In the genomic region with DNA sequence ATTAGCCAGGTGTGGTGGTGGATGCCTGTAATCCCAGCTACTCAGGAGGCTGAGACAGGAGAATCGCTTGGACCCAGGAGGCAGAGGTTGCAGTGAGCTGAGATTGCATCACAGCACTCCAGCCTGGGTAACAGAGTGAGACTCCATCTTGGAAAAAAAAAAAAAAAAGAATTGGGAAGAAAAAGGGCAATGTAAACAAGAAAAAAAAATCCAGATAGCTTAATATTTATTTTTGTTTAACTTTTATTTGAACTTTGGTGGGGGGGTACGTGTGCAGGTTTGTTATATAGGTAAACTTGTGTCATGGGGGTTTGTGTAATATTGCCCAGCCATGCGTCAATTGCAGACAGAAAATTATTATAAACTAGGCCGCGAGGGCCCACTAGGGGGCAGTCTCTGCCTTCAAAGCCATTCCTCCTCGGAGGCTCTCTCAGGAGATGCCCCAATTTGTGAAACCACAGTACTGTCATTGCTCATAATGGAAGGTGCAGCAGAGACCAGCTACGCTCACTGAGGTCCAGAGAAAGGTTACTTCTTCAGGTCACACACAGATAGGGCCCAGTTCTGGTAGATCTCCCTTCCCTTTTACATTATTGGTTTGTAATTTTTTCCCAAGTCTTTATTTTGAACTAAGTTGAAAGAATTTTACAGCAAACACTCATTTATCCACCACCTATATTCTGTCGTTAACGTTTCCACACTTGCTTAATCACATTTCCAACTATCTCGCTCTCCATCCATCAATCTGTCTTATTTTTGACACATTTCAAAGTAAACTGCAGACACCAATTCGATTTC, we compare ENCODE assay signal across 8 cellular contexts.
DNase-seq lines count a peak whose midpoint lies in the region; ATAC-seq and TF ChIP-seq lines count a peak whose summit lies in the region.

No MANE protein-coding gene starts in this region.

- peaks cover 5% of the 10 kb centered on the region for H3K36me3 Mint-ChIP-seq in activated CD4-positive, alpha-beta memory T cell treated with anti-CD3 and anti-CD28 coated beads, Interleukin-2, amount 10 ng/mL, durations not matched to agents 7 days and 5 days (ENCODE audit: low read depth)
- H3K36me3 Mint-ChIP-seq in endodermal cell (ENCODE audit: low read depth), result no peaks in the 10 kb centered on the region

- ATAC-seq in HG03066 (IDR thresholded peaks at IDR 0.05; ENCODE audit: low read depth, unreplicated experiment) (peak; percentile 54), mucosa of descending colon (peak; percentile 79), GM21737 (IDR thresholded peaks at IDR 0.05; ENCODE audit: unreplicated experiment) (no peak)

- H3K4me3 ChIP-seq in endodermal cell (ENCODE audit: low read length), result no peak overlapping the region
- no peak overlapping the region for H3K4me3 ChIP-seq in mucosa of descending colon

- no peaks in the 10 kb centered on the region for H3K9me3 Mint-ChIP-seq in activated CD4-positive, alpha-beta memory T cell treated with anti-CD3 and anti-CD28 coated beads, Interleukin-2, amount 10 ng/mL, durations not matched to agents 7 days and 5 days
- H3K9me3 Mint-ChIP-seq in endodermal cell, result no peaks in the 10 kb centered on the region

- H3K9ac ChIP-seq in endodermal cell (ENCODE audit: extremely low read depth, low read length, poor library complexity, severe bottlenecking), result no peak overlapping the region

- H3K27me3 Mint-ChIP-seq in activated CD4-positive, alpha-beta memory T cell treated with anti-CD3 and anti-CD28 coated beads, Interleukin-2, amount 10 ng/mL, durations not matched to agents 7 days and 5 days, result no peaks in the 10 kb centered on the region
- H3K27me3 Mint-ChIP-seq in endodermal cell (ENCODE audit: insufficient read depth), result peaks cover 10% of the 10 kb centered on the region

- CTCF ChIA-PET in activated CD4-positive, alpha-beta memory T cell treated with anti-CD3 and anti-CD28 coated beads, Interleukin-2, amount 10 ng/mL, durations not matched to agents 7 days and 5 days (lab: Charles Lee), result interaction anchor here (0.6 to 3.1 kb wide), 23 partner anchors 11 to 693 kb away, joined by 3 to 43 read pairs (median 4); a partner anchor contains a TSS

- no peaks in the 10 kb centered on the region for H3K27me3 ChIP-seq in endodermal cell (ENCODE audit: control insufficient read depth, insufficient read depth, low read length, poor library complexity, severe bottlenecking)

- no peak overlapping the region for H3K27ac Mint-ChIP-seq in activated CD4-positive, alpha-beta memory T cell treated with anti-CD3 and anti-CD28 coated beads, Interleukin-2, amount 10 ng/mL, durations not matched to agents 7 days and 5 days
- no peak overlapping the region for H3K27ac Mint-ChIP-seq in endodermal cell

- H3K36me3 ChIP-seq in endodermal cell (ENCODE audit: control insufficient read depth, insufficient read depth, low read length) (no peaks in the 10 kb centered on the region), mucosa of descending colon (ENCODE audit: low read depth) (no peaks in the 10 kb centered on the region)

- peak; percentile 26 for DNase-seq in GM04504 (ENCODE audit: low read depth)
- peak; percentile 28 for DNase-seq in NCI-H774 (lab: John Stamatoyannopoulos, UW)
- peak; percentile 82 for DNase-seq in activated CD4-positive, alpha-beta memory T cell treated with anti-CD3 and anti-CD28 coated beads, Interleukin-2, amount 10 ng/mL, durations not matched to agents 7 days and 5 days
- peak; percentile 91 for DNase-seq in endodermal cell
- DNase-seq in mucosa of descending colon, result peak in 2 of 3 donors; percentile 71 to 85
- DNase-seq in stimulated activated CD8-positive, alpha-beta memory T cell treated with anti-CD3 and anti-CD28 coated beads, Interleukin-4, amount 100 ng/mL, for 48 hours, result peak; percentile 91

- peaks cover 7% of the 10 kb centered on the region for H3K4me1 Mint-ChIP-seq in activated CD4-positive, alpha-beta memory T cell treated with anti-CD3 and anti-CD28 coated beads, Interleukin-2, amount 10 ng/mL, durations not matched to agents 7 days and 5 days
- peaks cover 2% of the 10 kb centered on the region for H3K4me1 Mint-ChIP-seq in endodermal cell

- H3K27ac ChIP-seq in endodermal cell (ENCODE audit: low read depth, low read length), result no peak overlapping the region

- H3K4me1 ChIP-seq in endodermal cell (ENCODE audit: control insufficient read depth, insufficient read depth, low read length) (no peaks in the 10 kb centered on the region), mucosa of descending colon (ENCODE audit: low read depth) (no peaks in the 10 kb centered on the region)

- POLR2A ChIA-PET in activated CD4-positive, alpha-beta memory T cell treated with anti-CD3 and anti-CD28 coated beads, Interleukin-2, amount 10 ng/mL, durations not matched to agents 7 days and 5 days (lab: Charles Lee), result interaction anchor here (1.2 kb wide), 1 partner anchor 10 kb away, joined by 3 read pairs; no protein-coding TSS in a partner anchor

- WGBS in endodermal cell (ENCODE audit: insufficient coverage in 1 of 2, insufficient read length in 1 of 2), 2 experiments, result 38 to 41% methylated on average over 9 to 11 of the region's 11 CpGs

- intact Hi-C loops in mucosa of descending colon (cut with DNase I, micrococcal nuclease), result no loop called here

- no peak overlapping the region for H3K4me3 Mint-ChIP-seq in activated CD4-positive, alpha-beta memory T cell treated with anti-CD3 and anti-CD28 coated beads, Interleukin-2, amount 10 ng/mL, durations not matched to agents 7 days and 5 days
- H3K4me3 Mint-ChIP-seq in endodermal cell, result no peak overlapping the region

- TF ChIP-seq CTCF in endodermal cell (conservative IDR thresholded peaks at IDR 0.05), result peak; percentile 93
- TF ChIP-seq CTCF in mucosa of descending colon (IDR thresholded peaks at IDR 0.05), result peak; percentile 59

- H3K9me3 ChIP-seq in endodermal cell (ENCODE audit: control insufficient read depth, low read length) (no peaks in the 10 kb centered on the region), mucosa of descending colon (no peaks in the 10 kb centered on the region)

Comparison
In these comparisons a context has a peak if more than half of its experiments do, and no peak if none do; other contexts are left out.
1. DNase-seq: peak in every context shown above with its lines; median percentile 91 in endodermal cell; 91 in stimulated activated CD8-positive, alpha-beta memory T cell treated with anti-CD3 and anti-CD28 coated beads, Interleukin-4, amount 100 ng/mL, for 48 hours; 82 in activated CD4-positive, alpha-beta memory T cell treated with anti-CD3 and anti-CD28 coated beads, Interleukin-2, amount 10 ng/mL, durations not matched to agents 7 days and 5 days; 78 in mucosa of descending colon; 28 in NCI-H774; 26 in GM04504.